1 cellular context compared by ENCODE assay signal in the genomic region with DNA sequence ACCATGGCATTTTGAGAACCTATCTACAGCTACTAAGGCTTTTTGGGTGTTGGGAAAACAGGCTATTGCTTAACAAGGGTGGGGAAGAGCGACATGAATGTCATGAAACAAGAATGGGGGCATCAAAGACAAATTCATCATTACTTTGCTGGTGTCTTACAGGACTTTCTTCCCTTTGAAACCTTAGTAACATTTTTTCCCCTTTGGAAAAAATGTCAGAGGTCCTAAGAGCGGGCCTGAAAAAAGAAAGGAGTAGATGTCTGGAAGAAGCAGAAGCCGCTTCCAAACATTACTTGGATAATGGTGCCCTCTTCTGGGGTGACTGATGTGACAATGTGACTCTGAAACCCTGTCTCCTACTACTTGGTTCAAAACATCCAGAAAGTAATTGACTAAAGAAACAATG.
TF ChIP-seq lines count a peak whose summit lies in the region.

No MANE protein-coding gene starts in this region.

TF ChIP-seq in WTC11, 78 proteins besides CTCF, POLR2A, EP300 and RAD21 (continued from another document):
- TF ChIP-seq ARID4B (CRISPR knock-in tag; IDR thresholded peaks at IDR 0.05; ENCODE audit: borderline replicate concordance) = no peak
- TF ChIP-seq GABPB1 (CRISPR knock-in tag; IDR thresholded peaks at IDR 0.05) = no peak
- TF ChIP-seq ZNF416 (CRISPR knock-in tag; IDR thresholded peaks at IDR 0.05) = no peak
- no peak for TF ChIP-seq ZBTB21 (CRISPR knock-in tag; IDR thresholded peaks at IDR 0.05; ENCODE audit: borderline replicate concordance)
- no peak for TF ChIP-seq GTF2I (CRISPR knock-in tag; conservative IDR thresholded peaks at IDR 0.05)
- no peak for TF ChIP-seq FOXK1 (CRISPR knock-in tag; IDR thresholded peaks at IDR 0.05)
TF ChIP-seq in WTC11: peak in this region for 0.
